ENCODE assay signal across 8 cellular contexts in genomic region chr2:227890495-227891079, GRCh38. TPM values are rescaled to one million over a fixed set of nuclear protein-coding genes. Genes with fewer than 3 reads are reported as not detected.
A peak's percentile ranks its signal among the peaks of the same experiment; 100 is the strongest.
DNase-seq lines count a peak whose midpoint lies in the region; ATAC-seq and TF ChIP-seq lines count a peak whose summit lies in the region.

No MANE protein-coding gene starts in this region.

- no peaks in the 10 kb centered on the region for H3K36me3 ChIP-seq in vagina

- no peaks in the 10 kb centered on the region for H3K9me3 ChIP-seq in vagina

- DNase-seq in CD1c-positive myeloid dendritic cell (ENCODE audit: extremely low spot score) (peak; percentile 61), NCI-H774 (lab: John Stamatoyannopoulos, UW) (peak; percentile 41), cardiac fibroblast (ENCODE audit: low read depth in 2 of 2) (peak; percentile 78 to 83), left kidney (ENCODE audit: low read depth, low spot score) (peak; percentile 60), vagina (ENCODE audit: extremely low spot score in 2 of 2) (no peak)
- no peak for DNase-seq in stimulated activated naive CD4-positive, alpha-beta T cell treated with Interleukin-2 at 50 U/mL for 16 hours (lab: John Stamatoyannopoulos, UW)

- H3K4me3 ChIP-seq in cardiac fibroblast (replicated peaks in 1 of 2; ENCODE audit: low read depth in 2 of 2, low read length in 2 of 2) (no peak overlapping the region), vagina (no peak overlapping the region)

- no peak overlapping the region for H3K27ac ChIP-seq in vagina

- TF ChIP-seq CTCF in cardiac fibroblast (IDR thresholded peaks at IDR 0.05; ENCODE audit: low read depth, low read length) (peak; percentile 41), vagina (IDR thresholded peaks at IDR 0.05) (peak; percentile 30 to 52 (median 49))

- no peaks in the 10 kb centered on the region for H3K27me3 ChIP-seq in vagina

- ATAC-seq in GM18870 (IDR thresholded peaks at IDR 0.05; ENCODE audit: unreplicated experiment) (peak; percentile 79), HG03342 (IDR thresholded peaks at IDR 0.05; ENCODE audit: unreplicated experiment) (peak; percentile 83)

- intact Hi-C loops in vagina (cut with DNase I), result no loop called here

- H3K4me1 ChIP-seq in vagina, result no peaks in the 10 kb centered on the region

- TF ChIP-seq POLR2A in vagina (IDR thresholded peaks at IDR 0.05), result no peak

RNA-seq across cellular contexts. Expression of gene DAW1, which starts 19.2 kb away (rescaled TPM):
- total RNA-seq in vagina, result not detected

Comparison
In these comparisons a context has a peak if more than half of its experiments do, and no peak if none do; other contexts are left out.
1. DNase-seq: peak in CD1c-positive myeloid dendritic cell (single experiment), NCI-H774 (single experiment), cardiac fibroblast (2 of 2) and left kidney (single experiment); none in vagina (0 of 2) and stimulated activated naive CD4-positive, alpha-beta T cell treated with Interleukin-2 at 50 U/mL for 16 hours (single experiment).